ENCODE assay signal across 1 cellular context in the genomic region with DNA sequence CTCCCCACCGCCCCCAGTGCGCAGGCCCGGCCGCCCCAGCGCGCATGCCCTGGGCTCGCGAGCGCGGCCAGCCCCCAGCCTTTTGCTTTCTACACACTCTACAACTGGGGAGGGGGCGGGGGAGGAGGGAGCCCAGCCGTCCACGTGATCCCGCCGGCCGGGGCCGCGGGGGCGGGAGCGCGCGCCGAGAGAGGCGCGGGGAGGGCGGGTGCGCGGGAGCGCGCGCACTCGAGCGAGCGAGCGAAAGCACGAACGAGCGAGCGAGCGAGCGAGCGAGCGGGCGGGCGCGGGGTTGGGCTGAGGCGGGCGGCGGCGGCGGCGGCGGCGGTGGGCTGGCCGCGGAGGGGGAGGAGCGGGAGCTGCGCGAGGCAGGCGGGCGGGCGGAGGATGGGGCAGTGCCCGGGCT.
TF ChIP-seq lines count a peak whose summit lies in the region.

A gene (plus strand): TSS at position 395 of the 406 bp plus-strand sequence. CDS start 1,179 bp downstream, outside the sequence.

TF ChIP-seq in WTC11, 78 proteins besides CTCF, POLR2A, EP300 and RAD21 (continued from another document):
- TF ChIP-seq CBFB (CRISPR knock-in tag; IDR thresholded peaks at IDR 0.05; ENCODE audit: low read depth) = no peak
- no peak for TF ChIP-seq ZNF317 (CRISPR knock-in tag; IDR thresholded peaks at IDR 0.05; ENCODE audit: borderline replicate concordance, low read depth)
TF ChIP-seq in WTC11: peak in this region for 4.
